3 cellular contexts compared by ENCODE assay signal in the genomic region with DNA sequence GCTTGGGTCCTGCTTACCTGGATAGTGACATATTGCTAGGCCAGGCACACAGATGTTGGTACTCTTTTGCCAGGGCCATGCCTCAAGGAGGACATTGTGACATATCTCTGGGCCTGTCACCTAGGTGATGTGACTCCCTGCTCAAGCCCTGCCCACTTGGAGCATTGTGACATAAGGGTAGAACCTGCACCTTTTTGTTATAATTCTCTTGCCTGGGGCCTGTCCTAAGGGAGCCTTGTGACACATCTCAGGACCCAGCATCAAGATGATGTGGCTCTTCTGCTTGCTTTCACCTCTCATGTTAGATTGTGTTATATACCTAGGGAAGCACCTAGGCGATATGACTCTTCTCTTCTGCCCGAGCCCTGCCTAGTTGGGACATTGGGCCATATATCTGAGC.
"Had no signal": no experiment of that assay in that cellular context is flagged by ENCODE, and none has a peak within 500 bp of the region (broad histone marks: within the 10 kb centered on the region; RNA-seq: fewer than 3 reads in every experiment).

No MANE protein-coding gene starts in this region.

- DNase-seq: GDM1, GF-D8 had no signal

- ATAC-seq: GM12878 had no signal

- H3K4me3 ChIP-seq: GM12878 had no signal
